ENCODE assay signal across 8 cellular contexts in the genomic region with DNA sequence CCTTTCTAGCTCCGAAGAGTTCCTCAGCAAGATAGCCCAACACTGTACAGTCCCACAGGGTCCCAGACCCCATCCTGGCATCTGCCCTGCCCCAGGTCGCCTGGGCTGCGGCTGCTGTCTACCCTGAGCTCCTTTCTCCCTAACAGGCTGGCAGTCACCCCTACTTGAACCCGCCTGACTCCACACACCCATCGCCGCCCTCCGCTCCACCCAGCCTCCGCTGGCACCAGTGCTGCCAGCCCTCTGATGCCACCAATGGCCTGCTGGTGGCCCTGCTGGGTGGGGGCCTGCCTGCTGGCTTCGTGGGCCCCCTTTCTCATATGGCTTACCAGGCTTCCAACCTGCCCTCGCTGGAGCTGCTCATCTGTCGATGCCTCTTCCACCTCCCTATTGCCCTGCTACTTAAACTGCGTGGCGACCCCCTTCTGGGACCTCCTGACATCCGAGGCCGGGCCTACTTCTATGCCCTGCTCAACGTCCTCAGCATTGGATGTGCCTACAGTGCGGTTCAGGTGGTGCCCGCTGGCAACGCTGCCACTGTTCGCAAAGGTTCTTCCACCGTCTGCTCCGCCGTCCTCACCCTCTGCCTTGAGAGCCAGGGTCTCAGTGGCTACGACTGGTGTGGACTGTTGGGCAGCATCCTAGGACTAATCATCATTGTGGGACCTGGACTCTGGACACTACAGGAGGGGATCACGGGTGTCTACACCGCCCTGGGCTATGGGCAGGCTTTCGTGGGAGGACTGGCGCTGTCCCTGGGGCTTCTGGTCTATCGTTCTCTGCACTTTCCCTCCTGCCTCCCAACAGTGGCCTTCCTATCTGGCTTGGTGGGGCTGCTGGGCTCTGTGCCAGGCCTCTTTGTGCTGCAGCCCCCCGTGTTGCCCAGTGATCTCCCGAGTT. TPM values are rescaled to one million over a fixed set of nuclear protein-coding genes. Genes with fewer than 3 reads are reported as not detected.
DNase-seq lines count a peak whose midpoint lies in the region; FAIRE-seq and TF ChIP-seq lines count a peak whose summit lies in the region.
"Not testable (repeated sequence)": the region's sequence is repeated elsewhere in the genome, so short reads cannot be mapped to it uniquely, and the experiment has no call there.
"Had no signal": no experiment of that assay in that cellular context is flagged by ENCODE, and none has a peak within 500 bp of the region (broad histone marks: within the 10 kb centered on the region; RNA-seq: fewer than 3 reads in every experiment).

No MANE protein-coding gene starts in this region.

- H4K91ac ChIP-seq in trophoblast cell (ENCODE audit: low read depth, low read length) = peak overlapping the region; percentile 96

- H3K27ac Mint-ChIP-seq in activated CD4-positive, alpha-beta memory T cell treated with anti-CD3 and anti-CD28 coated beads, Interleukin-2, amount 10 ng/mL, durations not matched to agents 7 days and 5 days = peak overlapping the region; percentile 98
- peak overlapping the region; percentile 99 to 100 (median 100) for H3K27ac Mint-ChIP-seq in immature natural killer cell

- peaks cover 32% of the 10 kb centered on the region for H3K79me1 ChIP-seq in trophoblast cell (ENCODE audit: low read length)

- H2BK120ac ChIP-seq in trophoblast cell (ENCODE audit: insufficient read depth, low read length, poor library complexity) = not testable (repeated sequence)

- H3K23ac ChIP-seq in trophoblast cell (ENCODE audit: low read length) = not testable (repeated sequence)

- not testable (repeated sequence) for H3K36me3 ChIP-seq in breast epithelium; trophoblast cell (ENCODE audit: control insufficient read depth in 1 of 2, insufficient read depth in 2 of 2, low read length in 2 of 2); transverse colon

- H3K4me1 Mint-ChIP-seq in activated CD4-positive, alpha-beta memory T cell treated with anti-CD3 and anti-CD28 coated beads, Interleukin-2, amount 10 ng/mL, durations not matched to agents 7 days and 5 days = peaks cover 64% of the 10 kb centered on the region
- H3K4me1 Mint-ChIP-seq in immature natural killer cell = peaks cover 68 to 83% of the 10 kb centered on the region in 2 donors

- POLR2A ChIA-PET in activated CD4-positive, alpha-beta memory T cell treated with anti-CD3 and anti-CD28 coated beads, Interleukin-2, amount 10 ng/mL, durations not matched to agents 7 days and 5 days (lab: Charles Lee) = interaction anchor here (0.9 to 13.0 kb wide), 6 partner anchors 21 to 205 kb away, joined by 3 to 232 read pairs (median 31); partner anchors contain the start of genes CHRNB1, FGF11, TMEM102 and TP53

- not testable (repeated sequence) for TF ChIP-seq POLR2A in GM12892 (IDR thresholded peaks at IDR 0.05; ENCODE audit: low read depth, low read length); breast epithelium (IDR thresholded peaks at IDR 0.05); transverse colon (IDR thresholded peaks at IDR 0.05)

- intact Hi-C loops in breast epithelium (cut with DNase I; ENCODE audit: low total_unique reads) = loop anchor here (10.0 kb wide), 1 partner anchor 47 kb away; the partner anchor contains the start of genes FGF11 and TMEM102
- intact Hi-C loops in transverse colon (cut with DNase I; ENCODE audit: low total_unique reads) = not testable (repeated sequence)

- peak; percentile 24 for FAIRE-seq in GM12892 (lab: Jason Lieb, UNC)

- in situ Hi-C loops in transverse colon (cut with MboI; ENCODE audit: low pct_ligation_motif_present in 1 of 4, low pct_unique_long_range_greater_than_20kb in 1 of 4, low sequenced_read_pairs in 3 of 4) = not testable (repeated sequence)

- not testable (repeated sequence) for H3K9me3 Mint-ChIP-seq in activated CD4-positive, alpha-beta memory T cell treated with anti-CD3 and anti-CD28 coated beads, Interleukin-2, amount 10 ng/mL, durations not matched to agents 7 days and 5 days; immature natural killer cell

- not testable (repeated sequence) for H3K4ac ChIP-seq in trophoblast cell (ENCODE audit: low read depth, low read length)

- not testable (repeated sequence) for H3K14ac ChIP-seq in trophoblast cell (ENCODE audit: low read length)

- not testable (repeated sequence) for H3K27me3 ChIP-seq in breast epithelium; trophoblast cell (ENCODE audit: insufficient read depth, low read length); transverse colon

- not testable (repeated sequence) for H2BK5ac ChIP-seq in trophoblast cell (ENCODE audit: low read depth, low read length, poor library complexity)

- H3K36me3 Mint-ChIP-seq in activated CD4-positive, alpha-beta memory T cell treated with anti-CD3 and anti-CD28 coated beads, Interleukin-2, amount 10 ng/mL, durations not matched to agents 7 days and 5 days (ENCODE audit: low read depth) = peaks cover 28% of the 10 kb centered on the region
- H3K36me3 Mint-ChIP-seq in immature natural killer cell = not testable (repeated sequence)

- DNase-seq in GM12892 (ENCODE audit: insufficient read length); activated CD4-positive, alpha-beta memory T cell treated with anti-CD3 and anti-CD28 coated beads, Interleukin-2, amount 10 ng/mL, durations not matched to agents 7 days and 5 days; breast epithelium (ENCODE audit: low spot score in 2 of 2); immature natural killer cell; trophoblast cell; transverse colon: not testable (repeated sequence)

- CTCF ChIA-PET in activated CD4-positive, alpha-beta memory T cell treated with anti-CD3 and anti-CD28 coated beads, Interleukin-2, amount 10 ng/mL, durations not matched to agents 7 days and 5 days (lab: Charles Lee) = not testable (repeated sequence)

- not testable (repeated sequence) for H4K8ac ChIP-seq in trophoblast cell (ENCODE audit: low read depth, low read length)

- H3K4me3 ChIP-seq in breast epithelium; trophoblast cell (ENCODE audit: low read depth, low read length); transverse colon: not testable (repeated sequence)

- peak overlapping the region; percentile 87 for H3K4me3 Mint-ChIP-seq in activated CD4-positive, alpha-beta memory T cell treated with anti-CD3 and anti-CD28 coated beads, Interleukin-2, amount 10 ng/mL, durations not matched to agents 7 days and 5 days
- peak overlapping the region; percentile 59 to 95 (median 64) for H3K4me3 Mint-ChIP-seq in immature natural killer cell

- not testable (repeated sequence) for H4K12ac ChIP-seq in trophoblast cell (ENCODE audit: low read depth, low read length)

- H3K18ac ChIP-seq in trophoblast cell (ENCODE audit: low read length) = not testable (repeated sequence)

- not testable (repeated sequence) for H2AFZ ChIP-seq in trophoblast cell (ENCODE audit: insufficient read depth, low read length, poor library complexity)

- WGBS in trophoblast cell (ENCODE audit: extremely low coverage, insufficient coverage, insufficient read length) = no CpG with 5 or more reads among the region's 31 CpGs
- WGBS in transverse colon (ENCODE audit: low coverage in 1 of 2), 2 donors = 90% methylated on average over 30 of the region's 31 CpGs; no CpG with 5 or more reads in 1 of the 2 donors

- H3K9ac ChIP-seq in trophoblast cell (ENCODE audit: low read length) = not testable (repeated sequence)

- not testable (repeated sequence) for H2BK12ac ChIP-seq in trophoblast cell (ENCODE audit: low read length)

- not testable (repeated sequence) for H3K9me3 ChIP-seq in breast epithelium; trophoblast cell (ENCODE audit: insufficient read depth, low read depth, low read length); transverse colon

- not testable (repeated sequence) for TF ChIP-seq EP300 in transverse colon (IDR thresholded peaks at IDR 0.05; ENCODE audit: low read depth)

- not testable (repeated sequence) for H3K27me3 Mint-ChIP-seq in activated CD4-positive, alpha-beta memory T cell treated with anti-CD3 and anti-CD28 coated beads, Interleukin-2, amount 10 ng/mL, durations not matched to agents 7 days and 5 days
- peaks cover 42 to 56% (median 47%) of the 10 kb centered on the region in 3 donors for H3K27me3 Mint-ChIP-seq in immature natural killer cell (ENCODE audit: low read depth in 3 of 3)

- TF ChIP-seq CTCF in breast epithelium (IDR thresholded peaks at IDR 0.05); transverse colon (IDR thresholded peaks at IDR 0.05): not testable (repeated sequence)

- peaks cover 6 to 20% of the 10 kb centered on the region in 2 donors for H3K4me1 ChIP-seq in breast epithelium
- H3K4me1 ChIP-seq in trophoblast cell (ENCODE audit: control insufficient read depth in 1 of 2, insufficient read depth in 2 of 2, low read length in 2 of 2) = peaks cover 33 to 35% of the 10 kb centered on the region in 2 experiments
- H3K4me1 ChIP-seq in transverse colon = peaks cover 17 to 48% (median 36%) of the 10 kb centered on the region in 4 donors

- H3K27ac ChIP-seq in breast epithelium (peak overlapping the region; percentile 99), transverse colon (peak overlapping the region; percentile 97 to 99 (median 98))
- not testable (repeated sequence) for H3K27ac ChIP-seq in trophoblast cell (ENCODE audit: low read depth, low read length)

- H3K79me2 ChIP-seq in trophoblast cell (ENCODE audit: control insufficient read depth, insufficient read depth, low read length, poor library complexity) = peaks cover 32% of the 10 kb centered on the region

- H2AK5ac ChIP-seq in trophoblast cell (ENCODE audit: low read length) = not testable (repeated sequence)

- H3K4me2 ChIP-seq in trophoblast cell (ENCODE audit: low read length) = not testable (repeated sequence)

RNA-seq across cellular contexts. Expression of gene SLC35G6, which starts 0.8 kb away (rescaled TPM):
- polyA plus RNA-seq in GM12892 (2012; ENCODE audit: missing spikeins) = 0.19 TPM
- total RNA-seq in activated CD4-positive, alpha-beta memory T cell treated with anti-CD3 and anti-CD28 coated beads, Interleukin-2, amount 10 ng/mL, durations not matched to agents 7 days and 5 days = not detected
- total RNA-seq in breast epithelium (not detected), transverse colon (not detected)
- polyA plus RNA-seq in immature natural killer cell = not detected
- not detected in 2 replicates for polyA plus RNA-seq in trophoblast cell (2013)
- total RNA-seq: aorta, glomerular endothelial cell had no signal
- polyA plus RNA-seq: aorta had no signal

RNA-seq across cellular contexts. Expression of gene POLR2A, which starts 2.1 kb away (rescaled TPM):
- polyA plus RNA-seq in GM12892 (2012; ENCODE audit: missing spikeins) = 53.1 TPM
- 100 to 1,000 TPM; 169 to 172 TPM for total RNA-seq in activated CD4-positive, alpha-beta memory T cell treated with anti-CD3 and anti-CD28 coated beads, Interleukin-2, amount 10 ng/mL, durations not matched to agents 7 days and 5 days
- total RNA-seq in breast epithelium (100 to 1,000 TPM in 1 of 3 donors, 10 to 100 TPM in 2; 64.2 to 174 (median 88.7) TPM), transverse colon (100 to 1,000 TPM in 3 of 4 donors, 10 to 100 TPM in 1; 91.3 to 321 (median 127) TPM)
- polyA plus RNA-seq in immature natural killer cell = 10 to 100 TPM; 16.0 to 67.8 (median 25.7) TPM
- polyA plus RNA-seq in trophoblast cell (2013) = 70.0 and 71.9 TPM in 2 replicates

RNA-seq across cellular contexts. Expression of gene ZBTB4, which starts 2.7 kb away (rescaled TPM):
- polyA plus RNA-seq in GM12892 (2012; ENCODE audit: missing spikeins) = 7.7 TPM
- 10 to 100 TPM; 27.4 to 27.9 TPM for total RNA-seq in activated CD4-positive, alpha-beta memory T cell treated with anti-CD3 and anti-CD28 coated beads, Interleukin-2, amount 10 ng/mL, durations not matched to agents 7 days and 5 days
- 10 to 100 TPM; 34.4 to 46.9 (median 45.7) TPM for total RNA-seq in breast epithelium
- polyA plus RNA-seq in immature natural killer cell = 10 to 100 TPM in 1 of 3 donors, 1 to 10 TPM in 2; 4.4 to 25.8 (median 8.3) TPM
- polyA plus RNA-seq in trophoblast cell (2013) = 15.7 and 16.2 TPM in 2 replicates
- total RNA-seq in transverse colon = 10 to 100 TPM; 18.3 to 48.6 (median 23.2) TPM

RNA-seq across cellular contexts. Expression of gene CHRNB1, which starts 37.2 kb away (rescaled TPM):
- 12.8 TPM for polyA plus RNA-seq in GM12892 (2012; ENCODE audit: missing spikeins)
- total RNA-seq in activated CD4-positive, alpha-beta memory T cell treated with anti-CD3 and anti-CD28 coated beads, Interleukin-2, amount 10 ng/mL, durations not matched to agents 7 days and 5 days = 10 to 100 TPM; 13.0 to 14.6 TPM
- total RNA-seq in breast epithelium = 10 to 100 TPM in 2 of 3 donors, 1 to 10 TPM in 1; 8.5 to 11.8 (median 11.7) TPM
- polyA plus RNA-seq in immature natural killer cell = 10 to 100 TPM; 32.4 to 41.3 (median 38.5) TPM
- 12.8 and 13.9 TPM in 2 replicates for polyA plus RNA-seq in trophoblast cell (2013)
- 10 to 100 TPM in 1 of 4 donors, 1 to 10 TPM in 2, not detected in 1; 5.8 to 10.3 (median 8.9) TPM for total RNA-seq in transverse colon

RNA-seq across cellular contexts. Expression of gene FGF11, which starts 42.8 kb away (rescaled TPM):
- 11.9 TPM for polyA plus RNA-seq in GM12892 (2012; ENCODE audit: missing spikeins)
- 10 to 100 TPM in 1 of 2 experiments, 1 to 10 TPM in 1; 8.9 to 10.8 TPM for total RNA-seq in activated CD4-positive, alpha-beta memory T cell treated with anti-CD3 and anti-CD28 coated beads, Interleukin-2, amount 10 ng/mL, durations not matched to agents 7 days and 5 days
- total RNA-seq in breast epithelium = 1 to 10 TPM; 2.1 to 2.9 (median 2.9) TPM
- not detected for polyA plus RNA-seq in immature natural killer cell
- polyA plus RNA-seq in trophoblast cell (2013) = 6.4 and 6.9 TPM in 2 replicates
- 1 to 10 TPM in 3 of 4 donors, not detected in 1; 1.6 to 2.4 (median 1.9) TPM for total RNA-seq in transverse colon
